22 cellular contexts compared by ENCODE assay signal in genomic region chr11:65680192-65680743, GRCh38. TPM values are rescaled to one million over a fixed set of nuclear protein-coding genes. Genes with fewer than 3 reads are reported as not detected.
A peak's percentile ranks its signal among the peaks of the same experiment; 100 is the strongest.
DNase-seq lines count a peak whose midpoint lies in the region; ATAC-seq, FAIRE-seq and TF ChIP-seq lines count a peak whose summit lies in the region.
"Had no signal": no experiment of that assay in that cellular context is flagged by ENCODE, and none has a peak within 500 bp of the region (broad histone marks: within the 10 kb centered on the region; RNA-seq: fewer than 3 reads in every experiment).

No MANE protein-coding gene starts in this region.

- H4K20me1 ChIP-seq in HepG2 (ENCODE audit: insufficient read depth, low read length) = no peaks in the 10 kb centered on the region

- H3K4me3 ChIP-seq in liver (ENCODE audit: low read depth in 1 of 3, low read length in 3 of 3) = no peak overlapping the region
- H3K4me3 ChIP-seq in HepG2 (replicated peaks in 1 of 3; ENCODE audit: insufficient read depth in 1 of 3, low read depth in 2 of 3, low read length in 3 of 3) = no peak overlapping the region
- H3K4me3 ChIP-seq in Jurkat, Clone E6-1 (ENCODE audit: low read length) = peak overlapping the region; percentile 15; the same call in 1 of the 2 replicates
- H3K4me3 ChIP-seq in CD4-positive, alpha-beta memory T cell (ENCODE audit: low read length in 2 of 2) = no peak overlapping the region
- no peak overlapping the region for H3K4me3 ChIP-seq in psoas muscle

- POLR2A ChIA-PET in HepG2 (lab: Yijun Ruan, JAX) = interaction anchor here (1.3 kb wide), 1 partner anchor 65 kb away, joined by 4 read pairs; the partner anchor contains the start of gene PCNX3
- POLR2A ChIA-PET in CD4-positive, alpha-beta memory T cell (lab: Charles Lee; ENCODE audit: partially characterized antibody) = no interaction called here
- POLR2A ChIA-PET in CD4-positive, alpha-beta T cell (lab: Charles Lee) = no interaction called here

- no peak overlapping the region for H3K4me2 ChIP-seq in HepG2 (ENCODE audit: low read depth, low read length)

- no peak overlapping the region for H3K9ac ChIP-seq in liver (ENCODE audit: low read depth in 1 of 2, low read length in 2 of 2)
- no peak overlapping the region for H3K9ac ChIP-seq in HepG2 (ENCODE audit: insufficient read depth, low read depth, low read length)

- H2AFZ ChIP-seq in HepG2 (ENCODE audit: low read length) = no peak overlapping the region

- H3K9me3 Mint-ChIP-seq in CD4-positive, alpha-beta memory T cell = no peaks in the 10 kb centered on the region
- no peaks in the 10 kb centered on the region for H3K9me3 Mint-ChIP-seq in CD4-positive, alpha-beta T cell
- H3K9me3 Mint-ChIP-seq: CD8-positive, alpha-beta memory T cell had no signal

- in situ Hi-C loops in HepG2 (cut with HindIII; ENCODE audit: extremely low pct_ligation_motif_present, low pct_unique_long_range_greater_than_20kb) = no loop called here

- H3K27me3 ChIP-seq in liver (ENCODE audit: control insufficient read depth in 4 of 4, insufficient read depth in 4 of 4, low read length in 3 of 4) (no peaks in the 10 kb centered on the region), HepG2 (ENCODE audit: control insufficient read depth in 1 of 2, insufficient read depth in 2 of 2, low read length in 2 of 2) (peaks cover 0 to 17% of the 10 kb centered on the region in 2 experiments; a peak in 1 of 5 replicates), psoas muscle (ENCODE audit: insufficient read depth in 3 of 3, low read length in 2 of 3) (no peaks in the 10 kb centered on the region)
- no peaks in the 10 kb centered on the region for H3K27me3 ChIP-seq in CD4-positive, alpha-beta memory T cell (ENCODE audit: insufficient read depth, low read length)
- H3K27me3 ChIP-seq in CD4-positive, alpha-beta T cell (ENCODE audit: control insufficient read depth, insufficient read depth, low read length) = no peaks in the 10 kb centered on the region

- 56% methylated on average over 5 of the region's 5 CpGs for WGBS in liver
- 45% methylated on average over 5 of the region's 5 CpGs for WGBS in HepG2 (ENCODE audit: low lambda C conversion rate)
- WGBS in psoas muscle, 3 donors = 80 to 82% (median 82%) methylated on average over 5 of the region's 5 CpGs

- BruUV-seq in HepG2 (replicated peaks; lab: Mats Ljungman, UMichigan) = no TSS peak

- no peak for ATAC-seq in HepG2
- peak; percentile 75 for ATAC-seq in left lobe of liver
- no peak for ATAC-seq in psoas muscle
- ATAC-seq in CD4-positive, alpha-beta T cell (ENCODE audit: poor library complexity) = no peak
- ATAC-seq: HCT116 had no signal

- no peak overlapping the region for H3K27ac Mint-ChIP-seq in CD4-positive, alpha-beta memory T cell
- H3K27ac Mint-ChIP-seq in CD4-positive, alpha-beta T cell = no peak overlapping the region
- H3K27ac Mint-ChIP-seq: B cell; CD8-positive, alpha-beta memory T cell had no signal

- TF ChIP-seq EP300 in HepG2 (IDR thresholded peaks at IDR 0.05; ENCODE audit: low read depth in 2 of 2, low read length in 2 of 2) (no peak), HepG2 (CRISPR knock-in tag; IDR thresholded peaks at IDR 0.05; ENCODE audit: borderline replicate concordance) (no peak)

- H3K27me3 Mint-ChIP-seq in CD4-positive, alpha-beta memory T cell = peaks cover 2% of the 10 kb centered on the region in 2 donors
- H3K27me3 Mint-ChIP-seq in CD4-positive, alpha-beta T cell = peaks cover 5% of the 10 kb centered on the region

- H3K36me3 ChIP-seq in liver (ENCODE audit: control insufficient read depth in 4 of 4, insufficient read depth in 3 of 4, low read depth in 1 of 4, low read length in 3 of 4) = no peaks in the 10 kb centered on the region
- no peaks in the 10 kb centered on the region for H3K36me3 ChIP-seq in HepG2 (replicated peaks in 1 of 2; ENCODE audit: control insufficient read depth in 1 of 2, insufficient read depth in 2 of 2, low read length in 2 of 2)
- H3K36me3 ChIP-seq in CD4-positive, alpha-beta memory T cell (ENCODE audit: insufficient read depth, low read length) = no peaks in the 10 kb centered on the region
- H3K36me3 ChIP-seq in psoas muscle (ENCODE audit: insufficient read depth in 1 of 2, low read depth in 1 of 2) = no peaks in the 10 kb centered on the region

- H3K4me3 Mint-ChIP-seq in CD4-positive, alpha-beta memory T cell = no peak overlapping the region
- no peak overlapping the region for H3K4me3 Mint-ChIP-seq in CD4-positive, alpha-beta T cell
- H3K4me3 Mint-ChIP-seq: B cell; CD8-positive, alpha-beta memory T cell had no signal

- TF ChIP-seq RAD21 in liver (IDR thresholded peaks at IDR 0.05) (no peak), HepG2 (CRISPR knock-in tag; IDR thresholded peaks at IDR 0.05) (no peak)

- TF ChIP-seq CTCF in liver (IDR thresholded peaks at IDR 0.05; ENCODE audit: low read depth, low read length, missing input control) = no peak
- TF ChIP-seq CTCF in HepG2 (CRISPR knock-in tag; IDR thresholded peaks at IDR 0.05) = no peak
- TF ChIP-seq CTCF in psoas muscle (IDR thresholded peaks at IDR 0.05) = no peak
- TF ChIP-seq CTCF in CD4-positive, alpha-beta T cell (IDR thresholded peaks at IDR 0.05) = no peak

- DNase-seq in HepG2 (ENCODE audit: low spot score) (no peak), left lobe of liver (ENCODE audit: low spot score) (no peak), T-helper 1 cell (no peak), psoas muscle (no peak)
- DNase-seq in Jurkat, Clone E6-1 (ENCODE audit: low read depth, low spot score) = peak; percentile 60
- no peak for DNase-seq in CD4-positive, alpha-beta memory T cell
- DNase-seq in CD4-positive, alpha-beta T cell = no peak
- DNase-seq: C1 segment of cervical spinal cord; CD8-positive, alpha-beta memory T cell; DMS 273 treated with DMSO at 0.1 percent for 48 hours; DMS79; GF-D8; GOT3; H7 had no signal

- H3K4me1 ChIP-seq in liver (ENCODE audit: control insufficient read depth in 4 of 4, insufficient read depth in 4 of 4, low read length in 3 of 4) (peaks cover 0 to 5% (median under 1%) of the 10 kb centered on the region in 4 donors), HepG2 (ENCODE audit: insufficient read depth, low read length) (no peaks in the 10 kb centered on the region), psoas muscle (no peaks in the 10 kb centered on the region)
- H3K4me1 ChIP-seq in CD4-positive, alpha-beta memory T cell (ENCODE audit: insufficient read depth, low read length) = no peaks in the 10 kb centered on the region

- H3K4me1 Mint-ChIP-seq in CD4-positive, alpha-beta memory T cell = no peaks in the 10 kb centered on the region
- no peaks in the 10 kb centered on the region for H3K4me1 Mint-ChIP-seq in CD4-positive, alpha-beta T cell (ENCODE audit: low read depth)
- H3K4me1 Mint-ChIP-seq: B cell; CD8-positive, alpha-beta memory T cell had no signal

- H3K9me3 ChIP-seq in liver (ENCODE audit: control insufficient read depth in 4 of 4, low read length in 3 of 4) = no peaks in the 10 kb centered on the region
- no peaks in the 10 kb centered on the region for H3K9me3 ChIP-seq in HepG2 (ENCODE audit: low read length)
- H3K9me3 ChIP-seq in CD4-positive, alpha-beta memory T cell (ENCODE audit: control insufficient read depth in 1 of 2, low read length in 2 of 2) = no peaks in the 10 kb centered on the region
- no peaks in the 10 kb centered on the region for H3K9me3 ChIP-seq in psoas muscle
- no peaks in the 10 kb centered on the region for H3K9me3 ChIP-seq in CD4-positive, alpha-beta T cell (ENCODE audit: control insufficient read depth, low read length)

- FAIRE-seq in HepG2 (lab: Jason Lieb, UNC) = no peak
- FAIRE-seq: A204.1, D721Med, GM12891, GM18507 had no signal

- H3K27ac ChIP-seq in liver (ENCODE audit: low read depth in 1 of 2, low read length in 2 of 2) (no peak overlapping the region), HepG2 (ENCODE audit: extremely low read length, insufficient read depth, low read length) (no peak overlapping the region), psoas muscle (no peak overlapping the region)
- H3K27ac ChIP-seq in CD4-positive, alpha-beta memory T cell (ENCODE audit: low read depth, low read length) = no peak overlapping the region
- no peak overlapping the region for H3K27ac ChIP-seq in CD4-positive, alpha-beta T cell (ENCODE audit: low read depth, low read length)
- H3K27ac ChIP-seq: 22Rv1 had no signal

- CTCF ChIA-PET in HepG2 (lab: Yijun Ruan, JAX; ENCODE audit: low intra/inter-chr PET ratio, low total read pairs) = no interaction called here
- CTCF ChIA-PET in CD4-positive, alpha-beta memory T cell (lab: Charles Lee; ENCODE audit: partially characterized antibody) = interaction anchor here (1.9 kb wide), 1 partner anchor 25 kb away, joined by 5 read pairs; no protein-coding TSS in a partner anchor
- CTCF ChIA-PET in CD4-positive, alpha-beta T cell (lab: Charles Lee) = interaction anchor here (1.0 kb wide), 1 partner anchor 26 kb away, joined by 3 read pairs; no protein-coding TSS in a partner anchor

- no peaks in the 10 kb centered on the region for H3K36me3 Mint-ChIP-seq in CD4-positive, alpha-beta memory T cell
- no peaks in the 10 kb centered on the region for H3K36me3 Mint-ChIP-seq in CD4-positive, alpha-beta T cell (ENCODE audit: low read depth)
- H3K36me3 Mint-ChIP-seq: CD8-positive, alpha-beta memory T cell had no signal

- intact Hi-C loops in HepG2 (cut with micrococcal nuclease; ENCODE audit: unreplicated experiment) (no loop called here), psoas muscle (cut with DNase I) (no loop called here)
- intact Hi-C loops in CD4-positive, alpha-beta memory T cell (cut with micrococcal nuclease) = no loop called here
- intact Hi-C loops in CD4-positive, alpha-beta T cell (cut with DNase I, micrococcal nuclease) = no loop called here

- TF ChIP-seq POLR2A in HepG2 (IDR thresholded peaks at IDR 0.05; ENCODE audit: insufficient read depth in 1 of 2, low read depth in 2 of 2, low read length in 2 of 2) = no peak

- no peaks in the 10 kb centered on the region for H3K79me2 ChIP-seq in HepG2 (ENCODE audit: insufficient read depth, low read length)

RNA-seq across cellular contexts. Expression of gene RELA, which starts 17.6 kb away (rescaled TPM):
- total RNA-seq in liver (10 to 100 TPM; 11.1 to 22.6 TPM), HepG2 (2016; rRNA removed; fragmentation: Illumina TruSeq; extraction: Trizol) (18.7 and 21.4 TPM in 2 replicates), left lobe of liver (34.3 TPM), psoas muscle (10 to 100 TPM; 48.7 to 72.6 (median 65.2) TPM)
- polyA plus RNA-seq in liver (10 to 100 TPM; 21.3 to 30.7 TPM), HepG2 (2011; rRNA removed) (40.5 and 51.0 TPM in 2 replicates), psoas muscle (10 to 100 TPM; 42.1 to 64.9 (median 64.0) TPM)
- 13.2 and 15.2 TPM in 2 replicates for total RNA-seq in HepG2 (2016; cell fraction: cytosol; rRNA removed; fragmentation: Illumina TruSeq; extraction: Trizol; ENCODE audit: low read depth)
- 18.1 and 22.6 TPM in 2 replicates for total RNA-seq in HepG2 (2016; cell fraction: insoluble cytoplasmic fraction; rRNA removed; fragmentation: Illumina TruSeq; extraction: Trizol)
- total RNA-seq in HepG2 (2016; cell fraction: membrane; rRNA removed; fragmentation: Illumina TruSeq; extraction: Trizol) = 29.5 and 31.1 TPM in 2 replicates
- total RNA-seq in HepG2 (2016; cell fraction: nucleus; rRNA removed; fragmentation: Illumina TruSeq; extraction: Trizol) = 22.2 and 24.4 TPM in 2 replicates
- polyA plus RNA-seq in HepG2 (2011; cell fraction: cytosol; rRNA removed) = 17.1 and 18.5 TPM in 2 replicates
- 130 and 135 TPM in 2 replicates for polyA plus RNA-seq in HepG2 (2011; cell fraction: nucleus; rRNA removed)
- 35.3 and 47.6 TPM in 2 replicates for polyA plus RNA-seq in HepG2 (2012)
- 18.5 and 18.9 TPM in 2 replicates for polyA plus RNA-seq in HepG2 (2016; cell fraction: cytosol; fragmentation: Illumina TruSeq; extraction: Trizol; ENCODE audit: low read depth)
- polyA plus RNA-seq in HepG2 (2016; cell fraction: insoluble cytoplasmic fraction; fragmentation: Illumina TruSeq; extraction: Trizol; ENCODE audit: low read depth) = 29.6 and 39.8 TPM in 2 replicates
- polyA plus RNA-seq in HepG2 (2016; cell fraction: membrane; fragmentation: Illumina TruSeq; extraction: Trizol; ENCODE audit: low read depth) = 31.6 and 34.3 TPM in 2 replicates
- polyA plus RNA-seq in HepG2 (2016; cell fraction: nucleus; fragmentation: Illumina TruSeq; extraction: Trizol; ENCODE audit: insufficient read depth, low read depth) = 67.4 and 71.3 TPM in 2 replicates
- 44.8 and 56.8 TPM in 2 replicates for polyA minus RNA-seq in HepG2 (2011; rRNA and poly(A)+ RNA removed; ENCODE audit: low replicate concordance)
- 19.2 and 21.1 TPM in 2 replicates for polyA minus RNA-seq in HepG2 (2011; cell fraction: cytosol; rRNA and poly(A)+ RNA removed)
- polyA minus RNA-seq in HepG2 (2011; cell fraction: nucleus; rRNA and poly(A)+ RNA removed) = 31.7 and 34.9 TPM in 2 replicates
- 56.4 TPM for polyA plus RNA-seq in Jurkat, Clone E6-1 (2012; ENCODE audit: insufficient read depth, insufficient read length)
- 100 to 1,000 TPM; 170 to 173 TPM for total RNA-seq in CD4-positive, alpha-beta memory T cell
- polyA plus RNA-seq in CD4-positive, alpha-beta memory T cell = 10 to 100 TPM; 36.5 to 74.7 TPM
- 100 to 1,000 TPM; 379 to 382 TPM for total RNA-seq in CD4-positive, alpha-beta T cell

RNA-seq across cellular contexts. Expression of gene KAT5, which starts 31.8 kb away (rescaled TPM):
- total RNA-seq in liver = 10 to 100 TPM; 16.1 to 20.7 TPM
- 10 to 100 TPM; 15.5 to 22.9 TPM for polyA plus RNA-seq in liver
- total RNA-seq in HepG2 (2016; rRNA removed; fragmentation: Illumina TruSeq; extraction: Trizol) = 45.4 and 48.3 TPM in 2 replicates
- total RNA-seq in HepG2 (2016; cell fraction: cytosol; rRNA removed; fragmentation: Illumina TruSeq; extraction: Trizol; ENCODE audit: low read depth) = 8.5 and 8.6 TPM in 2 replicates
- 45.1 and 48.4 TPM in 2 replicates for total RNA-seq in HepG2 (2016; cell fraction: insoluble cytoplasmic fraction; rRNA removed; fragmentation: Illumina TruSeq; extraction: Trizol)
- 17.0 and 19.2 TPM in 2 replicates for total RNA-seq in HepG2 (2016; cell fraction: membrane; rRNA removed; fragmentation: Illumina TruSeq; extraction: Trizol)
- total RNA-seq in HepG2 (2016; cell fraction: nucleus; rRNA removed; fragmentation: Illumina TruSeq; extraction: Trizol) = 28.1 and 30.8 TPM in 2 replicates
- polyA plus RNA-seq in HepG2 (2011; rRNA removed) = 34.4 and 35.2 TPM in 2 replicates
- 21.9 and 28.4 TPM in 2 replicates for polyA plus RNA-seq in HepG2 (2011; cell fraction: cytosol; rRNA removed)
- polyA plus RNA-seq in HepG2 (2011; cell fraction: nucleus; rRNA removed) = 53.3 and 53.6 TPM in 2 replicates
- 19.9 and 22.4 TPM in 2 replicates for polyA plus RNA-seq in HepG2 (2012)
- 5.2 and 5.8 TPM in 2 replicates for polyA plus RNA-seq in HepG2 (2016; cell fraction: cytosol; fragmentation: Illumina TruSeq; extraction: Trizol; ENCODE audit: low read depth)
- 41.7 and 50.6 TPM in 2 replicates for polyA plus RNA-seq in HepG2 (2016; cell fraction: insoluble cytoplasmic fraction; fragmentation: Illumina TruSeq; extraction: Trizol; ENCODE audit: low read depth)
- polyA plus RNA-seq in HepG2 (2016; cell fraction: membrane; fragmentation: Illumina TruSeq; extraction: Trizol; ENCODE audit: low read depth) = 9.1 and 12.0 TPM in 2 replicates
- 60.8 and 65.4 TPM in 2 replicates for polyA plus RNA-seq in HepG2 (2016; cell fraction: nucleus; fragmentation: Illumina TruSeq; extraction: Trizol; ENCODE audit: insufficient read depth, low read depth)
- 78.3 and 126 TPM in 2 replicates for polyA minus RNA-seq in HepG2 (2011; rRNA and poly(A)+ RNA removed; ENCODE audit: low replicate concordance)
- polyA minus RNA-seq in HepG2 (2011; cell fraction: cytosol; rRNA and poly(A)+ RNA removed) = 15.4 and 16.3 TPM in 2 replicates
- 39.5 and 44.1 TPM in 2 replicates for polyA minus RNA-seq in HepG2 (2011; cell fraction: nucleus; rRNA and poly(A)+ RNA removed)
- polyA plus RNA-seq in Jurkat, Clone E6-1 (2012; ENCODE audit: insufficient read depth, insufficient read length) = 79.7 TPM
- 19.4 TPM for total RNA-seq in left lobe of liver
- 100 to 1,000 TPM in 1 of 2 experiments, 10 to 100 TPM in 1; 93.5 to 106 TPM for total RNA-seq in CD4-positive, alpha-beta memory T cell
- 10 to 100 TPM; 45.4 to 61.5 TPM for polyA plus RNA-seq in CD4-positive, alpha-beta memory T cell
- total RNA-seq in psoas muscle = 10 to 100 TPM; 34.5 to 56.4 (median 41.8) TPM
- 10 to 100 TPM; 36.4 to 67.2 (median 51.2) TPM for polyA plus RNA-seq in psoas muscle
- total RNA-seq in CD4-positive, alpha-beta T cell = 10 to 100 TPM; 90.9 to 99.6 TPM

RNA-seq across cellular contexts. Expression of gene RNASEH2C, which starts 40.3 kb away (rescaled TPM):
- total RNA-seq in liver (10 to 100 TPM; 20.5 to 32.4 TPM), HepG2 (2016; rRNA removed; fragmentation: Illumina TruSeq; extraction: Trizol) (50.9 and 65.1 TPM in 2 replicates), left lobe of liver (24.2 TPM), psoas muscle (10 to 100 TPM; 17.5 to 38.4 (median 28.1) TPM)
- polyA plus RNA-seq in liver (10 to 100 TPM; 45.7 to 72.1 TPM), HepG2 (2011; rRNA removed) (24.6 and 27.4 TPM in 2 replicates), psoas muscle (10 to 100 TPM; 39.3 to 62.3 (median 47.1) TPM)
- total RNA-seq in HepG2 (2016; cell fraction: cytosol; rRNA removed; fragmentation: Illumina TruSeq; extraction: Trizol; ENCODE audit: low read depth) = 57.6 and 60.3 TPM in 2 replicates
- total RNA-seq in HepG2 (2016; cell fraction: insoluble cytoplasmic fraction; rRNA removed; fragmentation: Illumina TruSeq; extraction: Trizol) = 55.2 and 76.7 TPM in 2 replicates
- total RNA-seq in HepG2 (2016; cell fraction: membrane; rRNA removed; fragmentation: Illumina TruSeq; extraction: Trizol) = 36.0 and 40.9 TPM in 2 replicates
- 18.2 and 19.2 TPM in 2 replicates for total RNA-seq in HepG2 (2016; cell fraction: nucleus; rRNA removed; fragmentation: Illumina TruSeq; extraction: Trizol)
- 34.9 and 55.1 TPM in 2 replicates for polyA plus RNA-seq in HepG2 (2011; cell fraction: cytosol; rRNA removed)
- 41.5 and 44.0 TPM in 2 replicates for polyA plus RNA-seq in HepG2 (2011; cell fraction: nucleus; rRNA removed)
- polyA plus RNA-seq in HepG2 (2012) = 16.9 and 19.3 TPM in 2 replicates
- 53.8 and 60.7 TPM in 2 replicates for polyA plus RNA-seq in HepG2 (2016; cell fraction: cytosol; fragmentation: Illumina TruSeq; extraction: Trizol; ENCODE audit: low read depth)
- 53.3 and 62.7 TPM in 2 replicates for polyA plus RNA-seq in HepG2 (2016; cell fraction: insoluble cytoplasmic fraction; fragmentation: Illumina TruSeq; extraction: Trizol; ENCODE audit: low read depth)
- 27.7 and 34.7 TPM in 2 replicates for polyA plus RNA-seq in HepG2 (2016; cell fraction: membrane; fragmentation: Illumina TruSeq; extraction: Trizol; ENCODE audit: low read depth)
- polyA plus RNA-seq in HepG2 (2016; cell fraction: nucleus; fragmentation: Illumina TruSeq; extraction: Trizol; ENCODE audit: insufficient read depth, low read depth) = 35.1 and 36.6 TPM in 2 replicates
- 9.1 and 31.0 TPM in 2 replicates for polyA minus RNA-seq in HepG2 (2011; rRNA and poly(A)+ RNA removed; ENCODE audit: low replicate concordance)
- polyA minus RNA-seq in HepG2 (2011; cell fraction: cytosol; rRNA and poly(A)+ RNA removed) = 11.3 and 11.4 TPM in 2 replicates
- polyA minus RNA-seq in HepG2 (2011; cell fraction: nucleus; rRNA and poly(A)+ RNA removed) = 12.7 and 15.0 TPM in 2 replicates
- 182 TPM for polyA plus RNA-seq in Jurkat, Clone E6-1 (2012; ENCODE audit: insufficient read depth, insufficient read length)
- total RNA-seq in CD4-positive, alpha-beta memory T cell = 10 to 100 TPM; 69.1 to 69.7 TPM
- polyA plus RNA-seq in CD4-positive, alpha-beta memory T cell = 10 to 100 TPM; 61.4 to 74.2 TPM
- 10 to 100 TPM; 25.3 to 25.9 TPM for total RNA-seq in CD4-positive, alpha-beta T cell

RNA-seq across cellular contexts. Expression of gene SIPA1, which starts 42.4 kb away (rescaled TPM):
- total RNA-seq in liver (10 to 100 TPM; 15.4 to 34.9 TPM), HepG2 (2016; rRNA removed; fragmentation: Illumina TruSeq; extraction: Trizol) (5.4 and 5.8 TPM in 2 replicates), left lobe of liver (29.5 TPM), psoas muscle (10 to 100 TPM; 10.1 to 15.6 (median 11.3) TPM)
- polyA plus RNA-seq in liver (10 to 100 TPM; 16.1 to 29.5 TPM), HepG2 (2011; rRNA removed) (7.7 and 9.1 TPM in 2 replicates), psoas muscle (10 to 100 TPM in 2 of 3 donors, 1 to 10 TPM in 1; 7.9 to 17.4 (median 13.7) TPM)
- total RNA-seq in HepG2 (2016; cell fraction: cytosol; rRNA removed; fragmentation: Illumina TruSeq; extraction: Trizol; ENCODE audit: low read depth) = 2.4 and 2.5 TPM in 2 replicates
- total RNA-seq in HepG2 (2016; cell fraction: insoluble cytoplasmic fraction; rRNA removed; fragmentation: Illumina TruSeq; extraction: Trizol) = 5.0 and 7.9 TPM in 2 replicates
- 5.1 and 6.5 TPM in 2 replicates for total RNA-seq in HepG2 (2016; cell fraction: membrane; rRNA removed; fragmentation: Illumina TruSeq; extraction: Trizol)
- 4.5 and 6.8 TPM in 2 replicates for total RNA-seq in HepG2 (2016; cell fraction: nucleus; rRNA removed; fragmentation: Illumina TruSeq; extraction: Trizol)
- polyA plus RNA-seq in HepG2 (2011; cell fraction: cytosol; rRNA removed) = 4.1 and 8.2 TPM in 2 replicates
- 29.6 and 37.0 TPM in 2 replicates for polyA plus RNA-seq in HepG2 (2011; cell fraction: nucleus; rRNA removed)
- 4.6 and 5.8 TPM in 2 replicates for polyA plus RNA-seq in HepG2 (2012)
- polyA plus RNA-seq in HepG2 (2016; cell fraction: cytosol; fragmentation: Illumina TruSeq; extraction: Trizol; ENCODE audit: low read depth) = 2.6 and 2.8 TPM in 2 replicates
- polyA plus RNA-seq in HepG2 (2016; cell fraction: insoluble cytoplasmic fraction; fragmentation: Illumina TruSeq; extraction: Trizol; ENCODE audit: low read depth) = 4.1 and 5.0 TPM in 2 replicates
- 4.4 and 5.1 TPM in 2 replicates for polyA plus RNA-seq in HepG2 (2016; cell fraction: membrane; fragmentation: Illumina TruSeq; extraction: Trizol; ENCODE audit: low read depth)
- polyA plus RNA-seq in HepG2 (2016; cell fraction: nucleus; fragmentation: Illumina TruSeq; extraction: Trizol; ENCODE audit: insufficient read depth, low read depth) = 10.2 and 11.1 TPM in 2 replicates
- 33.6 and 36.0 TPM in 2 replicates for polyA minus RNA-seq in HepG2 (2011; rRNA and poly(A)+ RNA removed; ENCODE audit: low replicate concordance)
- 9.0 and 11.6 TPM in 2 replicates for polyA minus RNA-seq in HepG2 (2011; cell fraction: cytosol; rRNA and poly(A)+ RNA removed)
- 6.8 and 10.8 TPM in 2 replicates for polyA minus RNA-seq in HepG2 (2011; cell fraction: nucleus; rRNA and poly(A)+ RNA removed)
- polyA plus RNA-seq in Jurkat, Clone E6-1 (2012; ENCODE audit: insufficient read depth, insufficient read length) = 41.1 TPM
- 100 to 1,000 TPM; 150 to 169 TPM for total RNA-seq in CD4-positive, alpha-beta memory T cell
- 100 to 1,000 TPM in 1 of 2 donors, 10 to 100 TPM in 1; 50.1 to 204 TPM for polyA plus RNA-seq in CD4-positive, alpha-beta memory T cell
- total RNA-seq in CD4-positive, alpha-beta T cell = 100 to 1,000 TPM; 272 to 298 TPM
